ENCODE assay signal across 8 cellular contexts in the genomic region with DNA sequence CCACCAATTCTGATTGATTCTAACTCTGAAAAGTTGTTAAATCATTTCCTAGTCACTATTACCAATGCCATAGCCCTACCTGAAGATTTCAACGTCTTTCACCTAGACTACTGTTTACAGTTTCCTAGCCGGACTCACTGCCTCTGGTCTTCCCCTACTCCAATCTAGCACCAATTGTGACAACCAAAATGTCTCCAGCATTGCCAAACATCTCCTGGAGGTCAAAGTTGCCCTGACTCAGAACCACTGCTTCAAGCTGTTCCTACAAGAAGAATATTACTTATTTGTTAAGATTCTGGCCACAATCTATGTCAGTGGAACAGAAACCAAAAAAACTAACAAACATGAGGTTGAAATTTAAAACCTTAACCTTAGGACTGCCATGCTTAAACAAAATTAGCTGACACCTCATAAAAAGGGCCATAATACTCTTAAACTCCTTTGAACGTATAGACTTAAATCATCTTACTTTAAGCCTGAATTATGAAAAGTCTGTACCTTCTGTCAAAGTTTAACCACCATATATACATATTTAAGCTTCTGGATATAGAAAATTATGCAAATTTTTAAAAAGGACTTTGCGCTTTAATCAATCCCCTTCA. TPM values are rescaled to one million over a fixed set of nuclear protein-coding genes. Genes with fewer than 3 reads are reported as not detected.
A peak's percentile ranks its signal among the peaks of the same experiment; 100 is the strongest.
DNase-seq lines count a peak whose midpoint lies in the region; ATAC-seq and TF ChIP-seq lines count a peak whose summit lies in the region.

No MANE protein-coding gene starts in this region.

- POLR2A ChIA-PET in WTC11 (lab: Charles Lee): no interaction called here

- H3K9me3 ChIP-seq in hepatocyte (ENCODE audit: low read depth): no peaks in the 10 kb centered on the region

- peak overlapping the region; percentile 100 for H3K4me3 ChIP-seq in hepatocyte

- H3K36me3 ChIP-seq in hepatocyte (replicated peaks; ENCODE audit: insufficient read depth, low read depth): no peaks in the 10 kb centered on the region

- H4K20me1 ChIP-seq in hepatocyte (ENCODE audit: insufficient read depth, poor library complexity, severe bottlenecking): peaks cover 25% of the 10 kb centered on the region

- H3K4me1 Mint-ChIP-seq in activated CD4-positive, alpha-beta T cell treated with anti-CD3 and anti-CD28 coated beads, Interleukin-2, amount 10 ng/mL, durations not matched to agents 24 days and 14 days: peaks cover 32% of the 10 kb centered on the region
- peaks cover 27% of the 10 kb centered on the region for H3K4me1 Mint-ChIP-seq in WTC11
- H3K4me1 Mint-ChIP-seq in stimulated activated naive CD8-positive, alpha-beta T cell treated with anti-CD3 and anti-CD28 coated beads, Interleukin-15, amount 100 ng/mL, for 72 hours: peaks cover 48% of the 10 kb centered on the region

- TF ChIP-seq CTCF in WTC11 (IDR thresholded peaks at IDR 0.05): no peak
- no peak for TF ChIP-seq CTCF in hepatocyte (IDR thresholded peaks at IDR 0.05; ENCODE audit: poor library complexity)

- peak overlapping the region; percentile 85 for H3K4me2 ChIP-seq in hepatocyte

- ATAC-seq in WTC11: no peak
- no peak for ATAC-seq in stimulated activated naive CD8-positive, alpha-beta T cell treated with anti-CD3 and anti-CD28 coated beads, Interleukin-15, amount 100 ng/mL, for 72 hours
- no peak for ATAC-seq in HG03378 (IDR thresholded peaks at IDR 0.05; ENCODE audit: unreplicated experiment)

- H3K36me3 Mint-ChIP-seq in activated CD4-positive, alpha-beta T cell treated with anti-CD3 and anti-CD28 coated beads, Interleukin-2, amount 10 ng/mL, durations not matched to agents 24 days and 14 days (ENCODE audit: low read depth): peaks cover 35% of the 10 kb centered on the region
- peaks cover 28% of the 10 kb centered on the region for H3K36me3 Mint-ChIP-seq in WTC11

- WGBS in hepatocyte (ENCODE audit: low lambda C conversion rate, missing lambda C conversion rate): 46% methylated on average over 4 of the region's 4 CpGs

- DNase-seq in activated CD4-positive, alpha-beta T cell treated with anti-CD3 and anti-CD28 coated beads, Interleukin-2, amount 10 ng/mL, durations not matched to agents 24 days and 14 days: no peak
- DNase-seq in activated CD4-positive, alpha-beta T cell treated with anti-CD3 and anti-CD28 coated beads for 4 hours: no peak
- DNase-seq in WTC11 (ENCODE audit: low spot score) (no peak), hepatocyte (ENCODE audit: low spot score) (peak; percentile 9), NCI-H1694 (lab: John Stamatoyannopoulos, UW) (no peak), NCI-H146 treated with DMSO at 0.1 percent for 48 hours (lab: John Stamatoyannopoulos, UW; ENCODE audit: unreplicated experiment) (no peak)
- no peak for DNase-seq in stimulated activated naive CD8-positive, alpha-beta T cell treated with anti-CD3 and anti-CD28 coated beads, Interleukin-15, amount 100 ng/mL, for 72 hours

- H3K9me3 Mint-ChIP-seq in activated CD4-positive, alpha-beta T cell treated with anti-CD3 and anti-CD28 coated beads, Interleukin-2, amount 10 ng/mL, durations not matched to agents 24 days and 14 days: no peaks in the 10 kb centered on the region
- H3K9me3 Mint-ChIP-seq in WTC11: no peaks in the 10 kb centered on the region
- H3K9me3 Mint-ChIP-seq in stimulated activated naive CD8-positive, alpha-beta T cell treated with anti-CD3 and anti-CD28 coated beads, Interleukin-15, amount 100 ng/mL, for 72 hours: no peaks in the 10 kb centered on the region

- CTCF ChIA-PET in WTC11 (lab: Charles Lee): no interaction called here

- H2AFZ ChIP-seq in hepatocyte: peak overlapping the region; percentile 23

- peak overlapping the region; percentile 85 for H3K27ac Mint-ChIP-seq in activated CD4-positive, alpha-beta T cell treated with anti-CD3 and anti-CD28 coated beads, Interleukin-2, amount 10 ng/mL, durations not matched to agents 24 days and 14 days
- H3K27ac Mint-ChIP-seq in WTC11: peak overlapping the region; percentile 75
- peak overlapping the region; percentile 36 to 71 for H3K27ac Mint-ChIP-seq in stimulated activated naive CD8-positive, alpha-beta T cell treated with anti-CD3 and anti-CD28 coated beads, Interleukin-15, amount 100 ng/mL, for 72 hours

- peak overlapping the region; percentile 98 for H3K27ac ChIP-seq in hepatocyte

- peaks cover 65% of the 10 kb centered on the region for H3K79me2 ChIP-seq in hepatocyte

- intact Hi-C loops in activated CD4-positive, alpha-beta T cell treated with anti-CD3 and anti-CD28 coated beads, Interleukin-2, amount 10 ng/mL, durations not matched to agents 24 days and 14 days (cut with micrococcal nuclease): loop anchor here (2.0 to 5.0 kb wide), 8 partner anchors 43 to 517 kb away; a partner anchor contains a TSS

- peaks cover 15% of the 10 kb centered on the region for H3K4me1 ChIP-seq in hepatocyte (ENCODE audit: insufficient read depth)

- peak overlapping the region; percentile 95 for H3K4me3 Mint-ChIP-seq in activated CD4-positive, alpha-beta T cell treated with anti-CD3 and anti-CD28 coated beads, Interleukin-2, amount 10 ng/mL, durations not matched to agents 24 days and 14 days
- H3K4me3 Mint-ChIP-seq in WTC11: peak overlapping the region; percentile 81
- peak overlapping the region; percentile 89 to 90 for H3K4me3 Mint-ChIP-seq in stimulated activated naive CD8-positive, alpha-beta T cell treated with anti-CD3 and anti-CD28 coated beads, Interleukin-15, amount 100 ng/mL, for 72 hours

- no peaks in the 10 kb centered on the region for H3K27me3 ChIP-seq in hepatocyte

- no peaks in the 10 kb centered on the region for H3K27me3 Mint-ChIP-seq in activated CD4-positive, alpha-beta T cell treated with anti-CD3 and anti-CD28 coated beads, Interleukin-2, amount 10 ng/mL, durations not matched to agents 24 days and 14 days
- no peaks in the 10 kb centered on the region for H3K27me3 Mint-ChIP-seq in WTC11 (ENCODE audit: low read depth)
- no peaks in the 10 kb centered on the region for H3K27me3 Mint-ChIP-seq in stimulated activated naive CD8-positive, alpha-beta T cell treated with anti-CD3 and anti-CD28 coated beads, Interleukin-15, amount 100 ng/mL, for 72 hours

- no peaks in the 10 kb centered on the region for H3K9me2 ChIP-seq in hepatocyte (replicated peaks; ENCODE audit: insufficient read depth)

TF ChIP-seq in WTC11, 78 proteins besides CTCF, POLR2A, EP300 and RAD21:
- TF ChIP-seq, protein P1, sequence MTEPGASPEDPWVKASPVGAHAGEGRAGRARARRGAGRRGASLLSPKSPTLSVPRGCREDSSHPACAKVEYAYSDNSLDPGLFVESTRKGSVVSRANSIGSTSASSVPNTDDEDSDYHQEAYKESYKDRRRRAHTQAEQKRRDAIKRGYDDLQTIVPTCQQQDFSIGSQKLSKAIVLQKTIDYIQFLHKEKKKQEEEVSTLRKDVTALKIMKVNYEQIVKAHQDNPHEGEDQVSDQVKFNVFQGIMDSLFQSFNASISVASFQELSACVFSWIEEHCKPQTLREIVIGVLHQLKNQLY (CRISPR knock-in tag; IDR thresholded peaks at IDR 0.05): no peak
- no peak for TF ChIP-seq NR3C1 (CRISPR knock-in tag; conservative IDR thresholded peaks at IDR 0.05; ENCODE audit: low read depth)

RNA-seq across cellular contexts. Expression of a gene that starts 2.1 kb away (rescaled TPM):
- 126 and 128 TPM in 2 replicates for total RNA-seq in activated CD4-positive, alpha-beta T cell treated with anti-CD3 and anti-CD28 coated beads, Interleukin-2, amount 10 ng/mL, durations not matched to agents 24 days and 14 days
- total RNA-seq in WTC11 (2021) (61.7 to 64.6 TPM (median 63.0 TPM) in 3 replicates), hepatocyte (69.2 and 74.0 TPM in 2 replicates)
- 24.6 and 28.0 TPM in 2 replicates for polyA plus RNA-seq in hepatocyte
